1 cellular context compared by ENCODE assay signal in the genomic region with DNA sequence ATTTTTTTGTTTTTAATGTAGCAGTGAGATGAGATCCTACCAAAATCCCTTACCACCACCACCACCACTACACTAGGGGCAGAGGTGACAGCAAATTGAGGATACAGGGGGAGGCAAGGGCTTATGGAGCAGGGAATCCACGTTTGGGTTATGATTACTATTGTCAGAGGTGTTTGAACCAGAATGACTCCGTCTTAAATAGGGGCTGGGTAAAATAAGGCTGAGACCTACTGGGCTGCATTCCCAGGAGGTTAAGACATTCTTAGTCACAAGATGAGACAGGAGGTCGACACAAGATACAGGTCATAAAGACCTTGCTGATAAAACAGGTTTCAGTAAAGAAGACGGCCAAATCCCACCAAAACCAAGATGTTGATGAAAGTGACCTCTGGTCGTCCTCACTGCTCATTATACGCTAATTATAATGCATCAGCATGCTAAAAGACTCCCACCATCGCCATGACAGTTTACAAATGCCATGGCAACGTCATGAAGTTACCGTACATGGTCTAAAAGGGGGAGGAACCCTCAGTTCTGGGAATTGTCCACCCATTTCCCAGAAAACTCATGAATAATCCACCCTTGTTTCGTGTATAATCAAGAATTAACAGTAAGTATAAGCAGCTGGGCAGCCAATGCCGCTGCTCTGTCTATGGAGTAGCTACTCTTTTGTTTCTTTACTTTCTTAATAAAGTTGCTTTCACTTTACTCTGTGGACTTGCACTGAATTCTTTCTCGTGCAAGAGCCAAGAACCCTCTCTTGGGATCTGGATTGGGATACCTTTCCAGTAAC.
TF ChIP-seq lines count a peak whose summit lies in the region.

No MANE protein-coding gene starts in this region.

TF ChIP-seq in WTC11, 78 proteins besides CTCF, POLR2A, EP300 and RAD21 (continued from another document):
- TF ChIP-seq ATF6 (CRISPR knock-in tag; IDR thresholded peaks at IDR 0.05) (no peak), TP53 (CRISPR knock-in tag; IDR thresholded peaks at IDR 0.05) (no peak), STAT6 (CRISPR knock-in tag; conservative IDR thresholded peaks at IDR 0.05; ENCODE audit: low read depth) (no peak), TCF7 (CRISPR knock-in tag; IDR thresholded peaks at IDR 0.05; ENCODE audit: low read depth) (no peak), FOXK1 (CRISPR knock-in tag; IDR thresholded peaks at IDR 0.05) (no peak), RELA (CRISPR knock-in tag; IDR thresholded peaks at IDR 0.05; ENCODE audit: borderline replicate concordance) (no peak)
- TF ChIP-seq, protein P1, sequence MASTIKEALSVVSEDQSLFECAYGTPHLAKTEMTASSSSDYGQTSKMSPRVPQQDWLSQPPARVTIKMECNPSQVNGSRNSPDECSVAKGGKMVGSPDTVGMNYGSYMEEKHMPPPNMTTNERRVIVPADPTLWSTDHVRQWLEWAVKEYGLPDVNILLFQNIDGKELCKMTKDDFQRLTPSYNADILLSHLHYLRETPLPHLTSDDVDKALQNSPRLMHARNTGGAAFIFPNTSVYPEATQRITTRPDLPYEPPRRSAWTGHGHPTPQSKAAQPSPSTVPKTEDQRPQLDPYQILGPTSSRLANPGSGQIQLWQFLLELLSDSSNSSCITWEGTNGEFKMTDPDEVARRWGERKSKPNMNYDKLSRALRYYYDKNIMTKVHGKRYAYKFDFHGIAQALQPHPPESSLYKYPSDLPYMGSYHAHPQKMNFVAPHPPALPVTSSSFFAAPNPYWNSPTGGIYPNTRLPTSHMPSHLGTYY (CRISPR knock-in tag; IDR thresholded peaks at IDR 0.05) = no peak
- TF ChIP-seq, protein P2, sequence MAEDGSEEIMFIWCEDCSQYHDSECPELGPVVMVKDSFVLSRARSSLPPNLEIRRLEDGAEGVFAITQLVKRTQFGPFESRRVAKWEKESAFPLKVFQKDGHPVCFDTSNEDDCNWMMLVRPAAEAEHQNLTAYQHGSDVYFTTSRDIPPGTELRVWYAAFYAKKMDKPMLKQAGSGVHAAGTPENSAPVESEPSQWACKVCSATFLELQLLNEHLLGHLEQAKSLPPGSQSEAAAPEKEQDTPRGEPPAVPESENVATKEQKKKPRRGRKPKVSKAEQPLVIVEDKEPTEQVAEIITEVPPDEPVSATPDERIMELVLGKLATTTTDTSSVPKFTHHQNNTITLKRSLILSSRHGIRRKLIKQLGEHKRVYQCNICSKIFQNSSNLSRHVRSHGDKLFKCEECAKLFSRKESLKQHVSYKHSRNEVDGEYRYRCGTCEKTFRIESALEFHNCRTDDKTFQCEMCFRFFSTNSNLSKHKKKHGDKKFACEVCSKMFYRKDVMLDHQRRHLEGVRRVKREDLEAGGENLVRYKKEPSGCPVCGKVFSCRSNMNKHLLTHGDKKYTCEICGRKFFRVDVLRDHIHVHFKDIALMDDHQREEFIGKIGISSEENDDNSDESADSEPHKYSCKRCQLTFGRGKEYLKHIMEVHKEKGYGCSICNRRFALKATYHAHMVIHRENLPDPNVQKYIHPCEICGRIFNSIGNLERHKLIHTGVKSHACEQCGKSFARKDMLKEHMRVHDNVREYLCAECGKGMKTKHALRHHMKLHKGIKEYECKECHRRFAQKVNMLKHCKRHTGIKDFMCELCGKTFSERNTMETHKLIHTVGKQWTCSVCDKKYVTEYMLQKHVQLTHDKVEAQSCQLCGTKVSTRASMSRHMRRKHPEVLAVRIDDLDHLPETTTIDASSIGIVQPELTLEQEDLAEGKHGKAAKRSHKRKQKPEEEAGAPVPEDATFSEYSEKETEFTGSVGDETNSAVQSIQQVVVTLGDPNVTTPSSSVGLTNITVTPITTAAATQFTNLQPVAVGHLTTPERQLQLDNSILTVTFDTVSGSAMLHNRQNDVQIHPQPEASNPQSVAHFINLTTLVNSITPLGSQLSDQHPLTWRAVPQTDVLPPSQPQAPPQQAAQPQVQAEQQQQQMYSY (CRISPR knock-in tag; IDR thresholded peaks at IDR 0.05) = no peak
